In the genomic region with DNA sequence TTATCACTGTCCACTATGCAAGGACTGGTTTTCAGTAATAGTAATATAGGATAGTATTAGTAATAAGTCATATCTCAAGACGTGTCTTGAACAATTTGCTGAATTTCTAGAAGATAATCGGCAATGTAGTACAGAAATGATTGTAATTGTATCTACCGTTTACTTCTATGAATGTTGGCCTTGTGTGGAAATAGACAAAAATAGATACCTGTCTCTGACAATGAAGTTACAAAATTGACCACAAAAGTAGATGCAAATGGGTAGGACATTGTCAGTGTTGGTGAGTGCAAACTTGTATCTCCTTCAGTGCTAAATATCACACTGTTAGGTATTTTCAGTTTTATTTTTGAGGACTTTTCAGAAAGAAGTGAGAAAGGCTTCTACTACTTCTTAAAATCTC, we compare ENCODE assay signal across 13 cellular contexts. TPM values are rescaled to one million over a fixed set of nuclear protein-coding genes. Genes with fewer than 3 reads are reported as not detected.
DNase-seq lines count a peak whose midpoint lies in the region; ATAC-seq, FAIRE-seq and TF ChIP-seq lines count a peak whose summit lies in the region.
"Had no signal": no experiment of that assay in that cellular context is flagged by ENCODE, and none has a peak within 500 bp of the region (broad histone marks: within the 10 kb centered on the region; RNA-seq: fewer than 3 reads in every experiment).

No MANE protein-coding gene starts in this region.

- H3K4me2 ChIP-seq in GM23338, result no peak overlapping the region

- no peak overlapping the region for H3K4me3 Mint-ChIP-seq in GM23338
- H3K4me3 Mint-ChIP-seq: activated naive CD4-positive, alpha-beta T cell treated with anti-CD3 and anti-CD28 coated beads, Interleukin-2, amount 50 U/mL, for 24 hours had no signal

- H3K9me2 ChIP-seq in GM23338 (ENCODE audit: insufficient read depth), result no peaks in the 10 kb centered on the region

- no peaks in the 10 kb centered on the region for H4K20me1 ChIP-seq in GM23338 (replicated peaks; ENCODE audit: insufficient read depth)

- H3K27ac Mint-ChIP-seq in GM23338, result no peak overlapping the region
- H3K27ac Mint-ChIP-seq: activated naive CD4-positive, alpha-beta T cell treated with anti-CD3 and anti-CD28 coated beads, Interleukin-2, amount 50 U/mL, for 24 hours had no signal

- no peaks in the 10 kb centered on the region for H3F3A ChIP-seq in GM23338 (replicated peaks; ENCODE audit: low read depth)

- H3K4me3 ChIP-seq in GM23338, result no peak overlapping the region
- H3K4me3 ChIP-seq: esophagus muscularis mucosa had no signal

- no peak overlapping the region for H2AFZ ChIP-seq in GM23338

- H3K36me3 Mint-ChIP-seq in GM23338 (ENCODE audit: low read depth), result no peaks in the 10 kb centered on the region
- H3K36me3 Mint-ChIP-seq: activated naive CD4-positive, alpha-beta T cell treated with anti-CD3 and anti-CD28 coated beads, Interleukin-2, amount 50 U/mL, for 24 hours had no signal

- H3K4me1 Mint-ChIP-seq in GM23338, result peaks cover 7% of the 10 kb centered on the region; the same call in 2 of the 3 replicates

- peak; percentile 80 for FAIRE-seq in GM18507 (lab: Jason Lieb, UNC)

- H3K36me3 ChIP-seq in GM23338 (ENCODE audit: insufficient read depth), result no peaks in the 10 kb centered on the region
- H3K36me3 ChIP-seq: esophagus muscularis mucosa had no signal

- no peaks in the 10 kb centered on the region for H3K27me3 ChIP-seq in GM23338 (ENCODE audit: insufficient read depth)
- H3K27me3 ChIP-seq: esophagus muscularis mucosa had no signal

- H3K27ac ChIP-seq in GM23338 (ENCODE audit: low read depth), result no peak overlapping the region
- H3K27ac ChIP-seq: esophagus muscularis mucosa had no signal

- no peaks in the 10 kb centered on the region for H3K79me2 ChIP-seq in GM23338 (replicated peaks; ENCODE audit: insufficient read depth)

- DNase-seq in GM18507 (ENCODE audit: extremely low spot score, insufficient read length, low read depth) (no peak), putamen (ENCODE audit: low spot score) (no peak), Ammon's horn (ENCODE audit: low spot score) (no peak), GM23338 (ENCODE audit: low spot score) (no peak)
- no peak for DNase-seq in activated CD8-positive, alpha-beta memory T cell treated with anti-CD3 and anti-CD28 coated beads, Interleukin-2, amount 50 U/mL, for 48 hours
- DNase-seq: midbrain, NCI-H2029 treated with DMSO at 0.1 percent for 48 hours, OCI-M1 had no signal

- no peaks in the 10 kb centered on the region for H3K27me3 Mint-ChIP-seq in GM23338 (ENCODE audit: insufficient read depth, low read depth, poor library complexity)
- H3K27me3 Mint-ChIP-seq: activated naive CD4-positive, alpha-beta T cell treated with anti-CD3 and anti-CD28 coated beads, Interleukin-2, amount 50 U/mL, for 24 hours had no signal

- ATAC-seq in GM19468 (IDR thresholded peaks at IDR 0.05; ENCODE audit: extremely low read depth, unreplicated experiment), result peak; percentile 90
- peak; percentile 93 for ATAC-seq in HG02870 (IDR thresholded peaks at IDR 0.05; ENCODE audit: unreplicated experiment)
- ATAC-seq in HG03457 (IDR thresholded peaks at IDR 0.05; ENCODE audit: unreplicated experiment), result peak; percentile 68
- ATAC-seq in GM23338, result no peak

- no peaks in the 10 kb centered on the region; the same call in 2 of the 3 replicates for H3K9me3 Mint-ChIP-seq in GM23338
- H3K9me3 Mint-ChIP-seq: activated naive CD4-positive, alpha-beta T cell treated with anti-CD3 and anti-CD28 coated beads, Interleukin-2, amount 50 U/mL, for 24 hours had no signal

- TF ChIP-seq CTCF in GM23338 (conservative IDR thresholded peaks at IDR 0.05; ENCODE audit: low read depth in 2 of 2), result no peak

- no peaks in the 10 kb centered on the region for H3K4me1 ChIP-seq in GM23338 (ENCODE audit: insufficient read depth)

TF ChIP-seq in GM23338, 12 proteins besides CTCF, POLR2A, EP300 and RAD21:
- no peak for TF ChIP-seq ZNF114 (CRISPR knock-in tag; IDR thresholded peaks at IDR 0.05)
- no peak for TF ChIP-seq EZH2 (IDR thresholded peaks at IDR 0.05; ENCODE audit: low read depth, unreplicated experiment)
- no peak for TF ChIP-seq JUNB (IDR thresholded peaks at IDR 0.05; ENCODE audit: unreplicated experiment)
- TF ChIP-seq ZNF331 (CRISPR knock-in tag; IDR thresholded peaks at IDR 0.05; ENCODE audit: low read depth), result no peak

RNA-seq across cellular contexts. Expression of gene SVIP, which starts 43.1 kb away (rescaled TPM):
- 4.1 and 5.4 TPM in 2 replicates for total RNA-seq in GM23338 (2014; rRNA removed; shearing (Covaris generic))
- polyA plus RNA-seq in GM23338 (2016; fragmentation: Nextera tagmentation; extraction: Ambion mirVana), result 13.5 and 15.5 TPM in 2 replicates
